In genomic region chr12:93679308-93679933, GRCh38 we compare ENCODE assay signal across 9 cellular contexts. TPM values are rescaled to one million over a fixed set of nuclear protein-coding genes. Genes with fewer than 3 reads are reported as not detected.
DNase-seq lines count a peak whose midpoint lies in the region; ATAC-seq and TF ChIP-seq lines count a peak whose summit lies in the region.
"Had no signal": no experiment of that assay in that cellular context is flagged by ENCODE, and none has a peak within 500 bp of the region (broad histone marks: within the 10 kb centered on the region; RNA-seq: fewer than 3 reads in every experiment).

No MANE protein-coding gene starts in this region.

- peaks cover 35% of the 10 kb centered on the region for H3K4me1 Mint-ChIP-seq in activated T-cell treated with anti-CD3 and anti-CD28 coated beads, Interleukin-2, amount 50 U/mL, for 72 hours (ENCODE audit: low read depth)
- H3K4me1 Mint-ChIP-seq in activated B cell treated with CpG ODN at 0.5 μM for 24 hours = peaks cover 23% of the 10 kb centered on the region
- peaks cover 36% of the 10 kb centered on the region for H3K4me1 Mint-ChIP-seq in stimulated activated memory B cell treated with anti-CD40 and anti-IgM and Interleukin-4, amounts not matched to agents 10 μg/mL and 1 μg/mL and 100 μg/mL, for 72 hours

- H3K36me3 Mint-ChIP-seq in activated T-cell treated with anti-CD3 and anti-CD28 coated beads, Interleukin-2, amount 50 U/mL, for 72 hours (ENCODE audit: insufficient read depth in 2 of 2) = peaks cover 1 to 15% of the 10 kb centered on the region in 2 donors
- peaks cover 14% of the 10 kb centered on the region for H3K36me3 Mint-ChIP-seq in activated B cell treated with CpG ODN at 0.5 μM for 24 hours (ENCODE audit: low read depth)
- H3K36me3 Mint-ChIP-seq in stimulated activated memory B cell treated with anti-CD40 and anti-IgM and Interleukin-4, amounts not matched to agents 10 μg/mL and 1 μg/mL and 100 μg/mL, for 72 hours = peaks cover 19% of the 10 kb centered on the region

- POLR2A ChIA-PET in activated B cell treated with CpG ODN at 0.5 μM for 24 hours (lab: Charles Lee) = interaction anchor here (0.7 to 1.0 kb wide), 2 partner anchors 107 to 237 kb away, joined by 3 read pairs; partner anchors contain the start of gene SOCS2

- intact Hi-C loops in activated B cell treated with CpG ODN at 0.5 μM for 24 hours (cut with micrococcal nuclease) = loop anchor here (5.0 to 10.0 kb wide), 4 partner anchors 168 to 1868 kb away; partner anchors contain the start of gene METAP2

- peak overlapping the region in 1 of 2 donors; percentile 95 for H3K4me3 Mint-ChIP-seq in activated T-cell treated with anti-CD3 and anti-CD28 coated beads, Interleukin-2, amount 50 U/mL, for 72 hours
- H3K4me3 Mint-ChIP-seq in activated B cell treated with CpG ODN at 0.5 μM for 24 hours = peak overlapping the region; percentile 47
- H3K4me3 Mint-ChIP-seq in stimulated activated memory B cell treated with anti-CD40 and anti-IgM and Interleukin-4, amounts not matched to agents 10 μg/mL and 1 μg/mL and 100 μg/mL, for 72 hours = no peak overlapping the region

- H3K9me3 Mint-ChIP-seq in activated T-cell treated with anti-CD3 and anti-CD28 coated beads, Interleukin-2, amount 50 U/mL, for 72 hours = peaks cover 3 to 6% of the 10 kb centered on the region in 2 donors
- no peaks in the 10 kb centered on the region for H3K9me3 Mint-ChIP-seq in activated B cell treated with CpG ODN at 0.5 μM for 24 hours
- H3K9me3 Mint-ChIP-seq in stimulated activated memory B cell treated with anti-CD40 and anti-IgM and Interleukin-4, amounts not matched to agents 10 μg/mL and 1 μg/mL and 100 μg/mL, for 72 hours = no peaks in the 10 kb centered on the region

- peak overlapping the region; percentile 99 for H3K27ac Mint-ChIP-seq in activated T-cell treated with anti-CD3 and anti-CD28 coated beads, Interleukin-2, amount 50 U/mL, for 72 hours
- peak overlapping the region; percentile 3 for H3K27ac Mint-ChIP-seq in activated B cell treated with CpG ODN at 0.5 μM for 24 hours
- H3K27ac Mint-ChIP-seq in stimulated activated memory B cell treated with anti-CD40 and anti-IgM and Interleukin-4, amounts not matched to agents 10 μg/mL and 1 μg/mL and 100 μg/mL, for 72 hours = peak overlapping the region; percentile 100

- no peak for ATAC-seq in activated T-cell treated with anti-CD3 and anti-CD28 coated beads, Interleukin-2, amount 50 U/mL, for 72 hours (replicated peaks in 1 of 2)
- no peak for ATAC-seq in activated B cell treated with CpG ODN at 0.5 μM for 24 hours (ENCODE audit: low read depth)
- ATAC-seq in stimulated activated memory B cell treated with anti-CD40 and anti-IgM and Interleukin-4, amounts not matched to agents 10 μg/mL and 1 μg/mL and 100 μg/mL, for 72 hours = no peak
- no peak for ATAC-seq in GM19035 (IDR thresholded peaks at IDR 0.05; ENCODE audit: unreplicated experiment)
- no peak for ATAC-seq in GM18520 (IDR thresholded peaks at IDR 0.05; ENCODE audit: unreplicated experiment)

- DNase-seq in activated T-cell treated with anti-CD3 and anti-CD28 coated beads, Interleukin-2, amount 50 U/mL, for 72 hours = no peak
- DNase-seq in activated T-cell treated with anti-CD3 and anti-CD28 coated beads, Interleukin-2, amount 50 U/mL, for 48 hours = no peak
- DNase-seq in activated B cell treated with CpG ODN at 0.5 μM for 24 hours (no peak), kidney tubule cell (ENCODE audit: low spot score) (peak; percentile 33), SKM-1 treated with dmso at 0.1 percent for 144 hours (lab: John Stamatoyannopoulos, UW; ENCODE audit: unreplicated experiment) (no peak)
- DNase-seq: hypothalamus had no signal

- TF ChIP-seq CTCF in activated B cell treated with CpG ODN at 0.5 μM for 24 hours (IDR thresholded peaks at IDR 0.05) = no peak

- H3K27me3 Mint-ChIP-seq in activated T-cell treated with anti-CD3 and anti-CD28 coated beads, Interleukin-2, amount 50 U/mL, for 72 hours (ENCODE audit: low read depth) = no peaks in the 10 kb centered on the region
- no peaks in the 10 kb centered on the region for H3K27me3 Mint-ChIP-seq in activated B cell treated with CpG ODN at 0.5 μM for 24 hours
- H3K27me3 Mint-ChIP-seq in stimulated activated memory B cell treated with anti-CD40 and anti-IgM and Interleukin-4, amounts not matched to agents 10 μg/mL and 1 μg/mL and 100 μg/mL, for 72 hours = peaks cover 3% of the 10 kb centered on the region

- CTCF ChIA-PET in activated B cell treated with CpG ODN at 0.5 μM for 24 hours (lab: Charles Lee) = no interaction called here

RNA-seq across cellular contexts. Expression of gene CRADD, which starts 2.2 kb away (rescaled TPM):
- 1 to 10 TPM; 8.6 to 9.1 TPM for total RNA-seq in activated T-cell treated with anti-CD3 and anti-CD28 coated beads, Interleukin-2, amount 50 U/mL, for 72 hours
- total RNA-seq in activated B cell treated with CpG ODN at 0.5 μM for 24 hours = 10.3 and 15.3 TPM in 2 replicates

Comparison
In these comparisons a context has a peak if more than half of its experiments do, and no peak if none do; other contexts are left out.
1. H3K27ac Mint-ChIP-seq: peak in every context shown above with its lines; median percentile 100 in stimulated activated memory B cell treated with anti-CD40 and anti-IgM and Interleukin-4, amounts not matched to agents 10 μg/mL and 1 μg/mL and 100 μg/mL, for 72 hours; 99 in activated T-cell treated with anti-CD3 and anti-CD28 coated beads, Interleukin-2, amount 50 U/mL, for 72 hours; 3 in activated B cell treated with CpG ODN at 0.5 μM for 24 hours.